8 cellular contexts compared by ENCODE assay signal in genomic region chr11:4607111-4607510, GRCh38. TPM values are rescaled to one million over a fixed set of nuclear protein-coding genes. Genes with fewer than 3 reads are reported as not detected.
DNase-seq lines count a peak whose midpoint lies in the region; ATAC-seq, FAIRE-seq and TF ChIP-seq lines count a peak whose summit lies in the region.

No MANE protein-coding gene starts in this region.

- H3K4me3 ChIP-seq in PC-9 (peak overlapping the region; percentile 68), fibroblast of mammary gland (ENCODE audit: control insufficient read depth, low read depth, low read length) (peak overlapping the region; percentile 71), gastrocnemius medialis (peak overlapping the region; percentile 64 to 76 (median 72))

- no peaks in the 10 kb centered on the region for H3K9me2 ChIP-seq in PC-9 (ENCODE audit: insufficient read depth)

- DNase-seq in GM12891 (ENCODE audit: insufficient read length, low spot score) (no peak), PC-9 (no peak), fibroblast of mammary gland (ENCODE audit: low read depth) (peak; percentile 32), gastrocnemius medialis (no peak), activated gamma-delta T cell treated with Interleukin-2 at 50 U/mL for 16 hours (no peak), dedifferentiated amniotic fluid mesenchymal stem cell (ENCODE audit: extremely low spot score) (no peak)
- no peak for DNase-seq in activated CD4-positive, alpha-beta T cell treated with anti-CD3 and anti-CD28 coated beads for 4 hours

- H3K27me3 ChIP-seq in PC-9 (ENCODE audit: insufficient read depth, low read depth) (no peaks in the 10 kb centered on the region), gastrocnemius medialis (no peaks in the 10 kb centered on the region)

- intact Hi-C loops in PC-9 (cut with micrococcal nuclease; ENCODE audit: unreplicated experiment): no loop called here
- intact Hi-C loops in gastrocnemius medialis (cut with DNase I; ENCODE audit: low total_unique reads): no loop called here

- no peaks in the 10 kb centered on the region for H4K20me1 ChIP-seq in PC-9 (ENCODE audit: insufficient read depth)

- peak overlapping the region; percentile 88 for H2AFZ ChIP-seq in PC-9

- POLR2A ChIA-PET in PC-9 (lab: Charles Lee; ENCODE audit: unreplicated experiment): no interaction called here

- no peak for TF ChIP-seq CTCF in PC-9 (conservative IDR thresholded peaks at IDR 0.05)
- TF ChIP-seq CTCF in fibroblast of mammary gland (conservative IDR thresholded peaks at IDR 0.05; ENCODE audit: control insufficient read depth, insufficient read depth, low read depth, low read length): no peak
- no peak for TF ChIP-seq CTCF in gastrocnemius medialis (IDR thresholded peaks at IDR 0.05 in 4 of 5, conservative IDR thresholded peaks at IDR 0.05 in 1 of 5)

- no peaks in the 10 kb centered on the region for H3K79me2 ChIP-seq in PC-9 (ENCODE audit: low read depth)

- no peaks in the 10 kb centered on the region for H3K9me3 ChIP-seq in PC-9 (ENCODE audit: insufficient read depth, low read depth)
- no peaks in the 10 kb centered on the region for H3K9me3 ChIP-seq in gastrocnemius medialis

- H3F3A ChIP-seq in PC-9 (ENCODE audit: insufficient read depth, low read depth): no peaks in the 10 kb centered on the region

- peak; percentile 82 for FAIRE-seq in GM12891 (lab: Jason Lieb, UNC)

- H3K4me1 ChIP-seq in PC-9 (replicated peaks; ENCODE audit: insufficient read depth) (0 out of 2 replicates have a peak, but pooled peaks cover 4% of the 10 kb centered on the region), gastrocnemius medialis (peaks cover 16 to 19% of the 10 kb centered on the region in 2 donors)

- peak overlapping the region; percentile 94 for H3K4me2 ChIP-seq in PC-9

- H3K36me3 ChIP-seq in PC-9 (ENCODE audit: low read depth): no peaks in the 10 kb centered on the region
- peaks cover 0 to 32% of the 10 kb centered on the region in 2 donors for H3K36me3 ChIP-seq in gastrocnemius medialis

- TF ChIP-seq POLR2A in GM12891 (IDR thresholded peaks at IDR 0.05; ENCODE audit: low read depth, low read length) (no peak), gastrocnemius medialis (IDR thresholded peaks at IDR 0.05) (no peak)

- BruUV-seq in PC-9 (replicated peaks; lab: Mats Ljungman, UMichigan): no TSS peak

- ATAC-seq in gastrocnemius medialis: no peak
- no peak for ATAC-seq in GM21360 (IDR thresholded peaks at IDR 0.05; ENCODE audit: unreplicated experiment)

- in situ Hi-C loops in gastrocnemius medialis (cut with MboI; ENCODE audit: low sequenced_read_pairs in 4 of 4): loop anchor here in 1 of 4 donors (25.0 kb wide), 1 partner anchor 770 kb away; the partner anchor contains the start of gene RHOG

- CTCF ChIA-PET in PC-9 (lab: Charles Lee): no interaction called here

- no peak overlapping the region for H3K27ac ChIP-seq in PC-9
- peak overlapping the region; percentile 86 to 88 (median 87) for H3K27ac ChIP-seq in gastrocnemius medialis

TF ChIP-seq in GM12891, 5 proteins besides CTCF, POLR2A, EP300 and RAD21:
- TF ChIP-seq PAX5 (IDR thresholded peaks at IDR 0.05; ENCODE audit: insufficient read depth, low read length, severe bottlenecking) (no peak), TAF1 (IDR thresholded peaks at IDR 0.05; ENCODE audit: low read depth, low read length) (no peak), POLR2AphosphoS5 (IDR thresholded peaks at IDR 0.05; ENCODE audit: low read depth, low read length) (no peak), POU2F2 (IDR thresholded peaks at IDR 0.05; ENCODE audit: low read depth, low read length) (no peak), SPI1 (IDR thresholded peaks at IDR 0.05; ENCODE audit: low read depth, low read length) (no peak)

RNA-seq across cellular contexts. Expression of gene TRIM68, which starts 0.9 kb away (rescaled TPM):
- 6.4 TPM for polyA plus RNA-seq in GM12891 (2012; ENCODE audit: low read depth, missing spikeins)
- 4.6 and 6.5 TPM in 2 replicates for total RNA-seq in PC-9 (2021)
- 1 to 10 TPM; 5.8 to 6.3 (median 6.0) TPM for total RNA-seq in gastrocnemius medialis

RNA-seq across cellular contexts. Expression of gene OR52I1, which starts 13.3 kb away (rescaled TPM):
- not detected for polyA plus RNA-seq in GM12891 (2012; ENCODE audit: low read depth, missing spikeins)
- total RNA-seq in PC-9 (2021) (0.15 TPM in 1 of 2 replicates, not detected in the other), gastrocnemius medialis (not detected)

RNA-seq across cellular contexts. Expression of gene OR52I2, which starts 25.6 kb away (rescaled TPM):
- polyA plus RNA-seq in GM12891 (2012; ENCODE audit: low read depth, missing spikeins): not detected
- total RNA-seq in PC-9 (2021) (not detected in 2 replicates), gastrocnemius medialis (not detected)

RNA-seq across cellular contexts. Expression of gene OR51D1, which starts 30.2 kb away (rescaled TPM):
- polyA plus RNA-seq in GM12891 (2012; ENCODE audit: low read depth, missing spikeins): not detected
- total RNA-seq in PC-9 (2021) (not detected in 2 replicates), gastrocnemius medialis (not detected)

RNA-seq across cellular contexts. Expression of gene OR51E1, which starts 36.7 kb away (rescaled TPM):
- not detected for polyA plus RNA-seq in GM12891 (2012; ENCODE audit: low read depth, missing spikeins)
- not detected in 2 replicates for total RNA-seq in PC-9 (2021)
- total RNA-seq in gastrocnemius medialis: 1 to 10 TPM in 1 of 4 donors, under 1 TPM in 3; 0.12 to 1.2 (median 0.25) TPM
